7 cellular contexts compared by ENCODE assay signal in genomic region chrX:48835524-48836329, GRCh38. TPM values are rescaled to one million over a fixed set of nuclear protein-coding genes. Genes with fewer than 3 reads are reported as not detected.
DNase-seq lines count a peak whose midpoint lies in the region; ATAC-seq and TF ChIP-seq lines count a peak whose summit lies in the region.

PCSK1N (minus strand) TSS chrX:48835610; CDS start chrX:48835532, 78 bp downstream.

- H3K4me3 ChIP-seq in astrocyte of the cerebellum (ENCODE audit: low read depth, low read length), result peak within 1 kb of the TSS; percentile 39
- peak within 1 kb of the TSS; percentile 37 for H3K4me3 ChIP-seq in mesodermal cell (ENCODE audit: extremely low read depth, insufficient read depth, low read length, poor library complexity, severe bottlenecking)
- no peak within 1 kb of the TSS for H3K4me3 ChIP-seq in Karpas-422 (ENCODE audit: low read length)

- H3K36me3 ChIP-seq in mesodermal cell (ENCODE audit: control insufficient read depth, insufficient read depth, low read length) (no peaks in the 10 kb centered on the region), Karpas-422 (ENCODE audit: insufficient read depth, low read length) (no peaks in the 10 kb centered on the region)

- H3K9me3 ChIP-seq in mesodermal cell (ENCODE audit: control insufficient read depth, low read length), result no peaks in the 10 kb centered on the region
- no peaks in the 10 kb centered on the region for H3K9me3 ChIP-seq in Karpas-422 (ENCODE audit: low read length)

- H3K27ac ChIP-seq in mesodermal cell (ENCODE audit: low read depth, low read length, severe bottlenecking) (no peak within 1 kb of the TSS), Karpas-422 (ENCODE audit: low read length) (no peak within 1 kb of the TSS)

- H3K79me2 ChIP-seq in Karpas-422 (ENCODE audit: low read length), result no peaks in the 10 kb centered on the region

- H3K9me2 ChIP-seq in Karpas-422 (replicated peaks; ENCODE audit: insufficient read depth, low read length), result no peaks in the 10 kb centered on the region

- H3K4me2 ChIP-seq in Karpas-422 (ENCODE audit: low read depth, low read length, poor library complexity, severe bottlenecking), result no peak within 1 kb of the TSS

- CTCF ChIA-PET in HEK293T (lab: Yijun Ruan, JAX), result no interaction called here

- in situ Hi-C loops in astrocyte of the cerebellum (cut with HindIII; ENCODE audit: low sequenced_read_pairs), result no loop called here

- no peaks in the 10 kb centered on the region for H4K20me1 ChIP-seq in Karpas-422 (ENCODE audit: insufficient read depth, low read depth, low read length)

- no peak for TF ChIP-seq CTCF in astrocyte of the cerebellum (IDR thresholded peaks at IDR 0.05; ENCODE audit: low read depth, low read length, missing control alignments)

- DNase-seq in HEK293T (ENCODE audit: extremely low spot score) (peak; percentile 68), NCI-H69 (lab: John Stamatoyannopoulos, UW) (peak; percentile 95), astrocyte of the cerebellum (ENCODE audit: low read depth) (no peak), Karpas-422 (no peak)
- no peak for DNase-seq in activated CD4-positive, CD25-positive, alpha-beta regulatory T cell (lab: John Stamatoyannopoulos, UW)

- WGBS in mesodermal cell (ENCODE audit: insufficient coverage in 2 of 2), 2 experiments, result 33% methylated on average over 6 of the region's 35 CpGs; no CpG with 5 or more reads in 1 of the 2 experiments

- POLR2A ChIA-PET in HEK293T (lab: Yijun Ruan, JAX), result interaction anchor here (0.7 to 1.3 kb wide), 4 partner anchors 11 to 98 kb away, joined by 3 to 6 read pairs (median 4); partner anchors contain the start of genes HDAC6, PQBP1 and TIMM17B

- H3K4me1 ChIP-seq in mesodermal cell (ENCODE audit: control insufficient read depth, insufficient read depth, low read length, poor library complexity, severe bottlenecking), result no peaks in the 10 kb centered on the region
- no peaks in the 10 kb centered on the region for H3K4me1 ChIP-seq in Karpas-422 (ENCODE audit: low read length)

- H3K9ac ChIP-seq in Karpas-422 (ENCODE audit: low read length), result no peak within 1 kb of the TSS

- ATAC-seq in HG03159 (IDR thresholded peaks at IDR 0.05; ENCODE audit: unreplicated experiment), result no peak

- H3K27me3 ChIP-seq in Karpas-422 (ENCODE audit: low read length), result no peaks in the 10 kb centered on the region

- no peak within 1 kb of the TSS for H2AFZ ChIP-seq in Karpas-422 (ENCODE audit: low read length)

TF ChIP-seq in HEK293T, 16 proteins besides CTCF, POLR2A, EP300 and RAD21:
- no peak for TF ChIP-seq FOXM1 (IDR thresholded peaks at IDR 0.05; ENCODE audit: borderline replicate concordance)
- TF ChIP-seq SP1 (IDR thresholded peaks at IDR 0.05), result no peak
- TF ChIP-seq LEF1 (IDR thresholded peaks at IDR 0.05; ENCODE audit: borderline replicate concordance), result no peak
- no peak for TF ChIP-seq BHLHE40 (IDR thresholded peaks at IDR 0.05; ENCODE audit: borderline replicate concordance)
- TF ChIP-seq ELF4 (IDR thresholded peaks at IDR 0.05), result no peak
- no peak for TF ChIP-seq PKNOX1 (IDR thresholded peaks at IDR 0.05)
- TF ChIP-seq L3MBTL2 (conservative IDR thresholded peaks at IDR 0.05), result no peak
- TF ChIP-seq FOXK2 (IDR thresholded peaks at IDR 0.05), result no peak
- TF ChIP-seq FOXA1 (IDR thresholded peaks at IDR 0.05), result no peak
- TF ChIP-seq CTBP1 (IDR thresholded peaks at IDR 0.05; ENCODE audit: borderline replicate concordance), result no peak
- no peak for TF ChIP-seq SUZ12 (IDR thresholded peaks at IDR 0.05)
- TF ChIP-seq ARNT (IDR thresholded peaks at IDR 0.05), result no peak
- no peak for TF ChIP-seq TARDBP (IDR thresholded peaks at IDR 0.05)
- no peak for TF ChIP-seq NFRKB (IDR thresholded peaks at IDR 0.05)
- TF ChIP-seq HDGF (IDR thresholded peaks at IDR 0.05; ENCODE audit: borderline replicate concordance), result no peak

RNA-seq across cellular contexts. Expression of gene PCSK1N, which starts in this region (rescaled TPM):
- 18.0 TPM for polyA plus RNA-seq in mesodermal cell (2013, experiment 1 of 2)
- 12.3 TPM for polyA plus RNA-seq in mesodermal cell (2013, experiment 2 of 2)
- total RNA-seq in Karpas-422 (2014; rRNA removed; shearing (Covaris generic); ENCODE audit: low replicate concordance), result not detected in 2 replicates

Comparison
In these comparisons a context has a peak if more than half of its experiments do, and no peak if none do; other contexts are left out.
1. DNase-seq: peak in HEK293T (single experiment) and NCI-H69 (single experiment); none in astrocyte of the cerebellum (single experiment), Karpas-422 (single experiment) and activated CD4-positive, CD25-positive, alpha-beta regulatory T cell (0 of 4).